In the genomic region with DNA sequence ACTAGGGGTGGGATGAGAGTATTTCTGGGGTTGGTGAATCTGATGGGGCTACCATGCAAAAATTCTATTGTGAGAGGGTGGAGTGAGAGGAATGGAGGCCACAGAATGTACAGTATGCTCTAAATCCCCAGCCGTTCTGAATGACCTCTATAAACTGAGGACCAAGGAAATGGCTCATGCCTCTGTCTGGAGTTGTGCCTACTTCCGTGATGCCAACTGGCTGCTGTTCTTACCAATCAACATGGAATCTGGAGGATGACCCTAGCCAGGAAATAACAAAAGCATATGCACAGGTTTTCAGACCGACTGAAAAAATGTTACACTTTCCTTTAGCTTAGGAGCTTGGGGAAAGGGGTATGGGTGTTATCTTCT, we compare ENCODE assay signal across 22 cellular contexts. TPM values are rescaled to one million over a fixed set of nuclear protein-coding genes. Genes with fewer than 3 reads are reported as not detected.
"Had no signal": no experiment of that assay in that cellular context is flagged by ENCODE, and none has a peak within 500 bp of the region (broad histone marks: within the 10 kb centered on the region; RNA-seq: fewer than 3 reads in every experiment).

No MANE protein-coding gene starts in this region.

- H3K4me3 ChIP-seq: esophagus squamous epithelium, gastrocnemius medialis, heart left ventricle, skin epidermis, suprapubic skin, upper lobe of left lung had no signal

- ATAC-seq: gastrocnemius medialis, heart left ventricle had no signal

- H3K36me3 Mint-ChIP-seq: activated naive CD8-positive, alpha-beta T cell had no signal

- H3K27ac Mint-ChIP-seq: activated CD4-positive, alpha-beta T cell treated with anti-CD3 and anti-CD28 coated beads, Interleukin-2, amount 10 ng/mL, durations not matched to agents 7 days and 5 days; activated naive CD8-positive, alpha-beta T cell; stimulated activated naive CD8-positive, alpha-beta T cell treated with anti-CD3 and anti-CD28 coated beads, Interleukin-15, Interleukin-2, amounts not matched to agents 100 ng/mL and 50 ng/mL, for 24 hours; T-helper 2 cell treated with Interferon-gamma antibody and Interleukin-4, amounts not matched to agents 5 μg/mL and 100 μg/mL, for 36 hours had no signal

- H3K27me3 Mint-ChIP-seq: activated CD4-positive, alpha-beta T cell treated with anti-CD3 and anti-CD28 coated beads, Interleukin-2, amount 10 ng/mL, durations not matched to agents 7 days and 5 days had no signal

- H3K4me3 Mint-ChIP-seq: activated CD4-positive, alpha-beta T cell treated with anti-CD3 and anti-CD28 coated beads, Interleukin-2, amount 10 ng/mL, durations not matched to agents 7 days and 5 days; activated naive CD8-positive, alpha-beta T cell; neural crest cell; stimulated activated naive CD8-positive, alpha-beta T cell treated with anti-CD3 and anti-CD28 coated beads, Interleukin-15, Interleukin-2, amounts not matched to agents 100 ng/mL and 50 ng/mL, for 24 hours; T-helper 2 cell treated with Interferon-gamma antibody and Interleukin-4, amounts not matched to agents 5 μg/mL and 100 μg/mL, for 36 hours had no signal

- H3K27me3 ChIP-seq: gastrocnemius medialis, heart left ventricle, suprapubic skin, upper lobe of left lung had no signal

- H3K9me3 ChIP-seq: esophagus squamous epithelium, gastrocnemius medialis, heart left ventricle, suprapubic skin, upper lobe of left lung had no signal

- H3K4me1 Mint-ChIP-seq: activated CD4-positive, alpha-beta T cell treated with anti-CD3 and anti-CD28 coated beads, Interleukin-2, amount 10 ng/mL, durations not matched to agents 7 days and 5 days; neural crest cell had no signal

- H3K36me3 ChIP-seq: esophagus squamous epithelium, gastrocnemius medialis, heart left ventricle, suprapubic skin, upper lobe of left lung had no signal

- H3K27ac ChIP-seq: esophagus squamous epithelium, gastrocnemius medialis, suprapubic skin, upper lobe of left lung had no signal

- H3K4me1 ChIP-seq: esophagus squamous epithelium, gastrocnemius medialis, heart left ventricle, suprapubic skin, upper lobe of left lung had no signal

- DNase-seq: activated CD4-positive, alpha-beta T cell treated with anti-CD3 and anti-CD28 coated beads, Interleukin-2, amount 10 ng/mL, durations not matched to agents 7 days and 5 days; activated CD8-positive, alpha-beta memory T cell treated with anti-CD3 and anti-CD28 coated beads for 24 hours; activated gamma-delta T cell treated with Interleukin-2 at 50 U/mL for 16 hours; cortex of kidney; effector CD4-positive, alpha-beta T cell; esophagus squamous epithelium; gastrocnemius medialis; heart left ventricle; mesendoderm; posterior cingulate gyrus; retina; stimulated activated CD4-positive, alpha-beta T cell treated with anti-CD3 and anti-CD28 coated beads, Interleukin-4, amount 100 ng/mL, for 4 hours; stimulated activated CD8-positive, alpha-beta memory T cell treated with anti-CD3 and anti-CD28 coated beads, Interleukin-4, amount 100 ng/mL, for 48 hours had no signal

- H3K9me3 Mint-ChIP-seq: activated CD4-positive, alpha-beta T cell treated with anti-CD3 and anti-CD28 coated beads, Interleukin-2, amount 10 ng/mL, durations not matched to agents 7 days and 5 days; stimulated activated naive CD8-positive, alpha-beta T cell treated with anti-CD3 and anti-CD28 coated beads, Interleukin-15, Interleukin-2, amounts not matched to agents 100 ng/mL and 50 ng/mL, for 24 hours; T-helper 2 cell treated with Interferon-gamma antibody and Interleukin-4, amounts not matched to agents 5 μg/mL and 100 μg/mL, for 36 hours had no signal

RNA-seq across cellular contexts. Expression of a gene that starts 20.0 kb away (rescaled TPM):
- total RNA-seq: activated CD4-positive, alpha-beta T cell treated with anti-CD3 and anti-CD28 coated beads, Interleukin-2, amount 10 ng/mL, durations not matched to agents 7 days and 5 days; endothelial cell of umbilical vein; esophagus squamous epithelium; gastrocnemius medialis; lower leg skin; neural crest cell; suprapubic skin; upper lobe of left lung had no signal
- polyA plus RNA-seq: endothelial cell of umbilical vein, heart left ventricle had no signal
